ENCODE assay signal across 8 cellular contexts in genomic region chr12:26271889-26272492, GRCh38.
DNase-seq lines count a peak whose midpoint lies in the region; ATAC-seq, FAIRE-seq and TF ChIP-seq lines count a peak whose summit lies in the region.
"Had no signal": no experiment of that assay in that cellular context is flagged by ENCODE, and none has a peak within 500 bp of the region (broad histone marks: within the 10 kb centered on the region; RNA-seq: fewer than 3 reads in every experiment).

No MANE protein-coding gene starts in this region.

- TF ChIP-seq RAD21 in GM12878 (IDR thresholded peaks at IDR 0.05; ENCODE audit: insufficient read depth, low read depth, low read length): no peak

- WGBS in GM12878 (ENCODE audit: insufficient coverage, insufficient replicate concordance, low lambda C conversion rate, missing lambda C conversion rate): 25% methylated on average over 14 of the region's 14 CpGs

- H3K27ac ChIP-seq in GM12878 (ENCODE audit: control insufficient read depth, insufficient read depth) (peak overlapping the region; percentile 59), thoracic aorta (no peak overlapping the region)
- no peak overlapping the region for H3K27ac ChIP-seq in CD4-positive, alpha-beta memory T cell (ENCODE audit: low read depth, low read length)

- peaks cover 44% of the 10 kb centered on the region for H3K4me1 ChIP-seq in GM12878 (ENCODE audit: control insufficient read depth, insufficient read depth, low read length)
- H3K4me1 ChIP-seq in thoracic aorta (ENCODE audit: control insufficient read depth in 1 of 2, low read depth in 2 of 2): peaks cover 21 to 54% of the 10 kb centered on the region in 2 donors
- no peaks in the 10 kb centered on the region for H3K4me1 ChIP-seq in CD4-positive, alpha-beta memory T cell (ENCODE audit: insufficient read depth, low read length)

- FAIRE-seq in GM12878 (lab: Jason Lieb, UNC): peak; percentile 13

- in situ Hi-C loops in GM12878 (cut with MboI): no loop called here

- POLR2A ChIA-PET in GM12878 (lab: Charles Lee): interaction anchor here (0.5 to 6.6 kb wide), 8 partner anchors 12 to 273 kb away, joined by 3 to 41 read pairs (median 4); no protein-coding TSS in a partner anchor
- POLR2A ChIA-PET in CD4-positive, alpha-beta memory T cell (lab: Charles Lee; ENCODE audit: partially characterized antibody): no interaction called here

- H3K4me1 Mint-ChIP-seq in CD4-positive, alpha-beta memory T cell: peaks cover 0 to 9% (median 6%) of the 10 kb centered on the region in 4 donors

- H4K20me1 ChIP-seq in GM12878 (ENCODE audit: control insufficient read depth, insufficient read depth): no peaks in the 10 kb centered on the region

- H3K9me3 ChIP-seq in GM12878 (replicated peaks; ENCODE audit: control insufficient read depth, insufficient read depth, low read length): no peaks in the 10 kb centered on the region
- H3K9me3 ChIP-seq in thoracic aorta: no peaks in the 10 kb centered on the region
- no peaks in the 10 kb centered on the region for H3K9me3 ChIP-seq in CD4-positive, alpha-beta memory T cell (ENCODE audit: control insufficient read depth in 1 of 2, low read length in 2 of 2)

- no peak overlapping the region for H3K27ac Mint-ChIP-seq in CD4-positive, alpha-beta memory T cell
- H3K27ac Mint-ChIP-seq: activated B cell treated with CpG ODN at 0.5 μM for 24 hours had no signal

- no peaks in the 10 kb centered on the region for H3K36me3 ChIP-seq in GM12878 (ENCODE audit: control insufficient read depth in 2 of 2, insufficient read depth in 2 of 2, low read length in 1 of 2)
- H3K36me3 ChIP-seq in thoracic aorta: no peaks in the 10 kb centered on the region
- no peaks in the 10 kb centered on the region for H3K36me3 ChIP-seq in CD4-positive, alpha-beta memory T cell (ENCODE audit: insufficient read depth, low read length)

- H2AFZ ChIP-seq in GM12878 (ENCODE audit: control insufficient read depth, low read depth, low read length): peak overlapping the region; percentile 63

- no peaks in the 10 kb centered on the region for H3K36me3 Mint-ChIP-seq in CD4-positive, alpha-beta memory T cell

- intact Hi-C loops in GM12878 (cut with micrococcal nuclease; ENCODE audit: unreplicated experiment): loop anchor here (2.0 to 5.0 kb wide), 2 partner anchors 115 to 150 kb away; no protein-coding TSS in a partner anchor
- intact Hi-C loops in CD4-positive, alpha-beta memory T cell (cut with micrococcal nuclease): no loop called here

- ATAC-seq in HG02798 (IDR thresholded peaks at IDR 0.05; ENCODE audit: poor library complexity, unreplicated experiment) (peak; percentile 27), GM12878 (peak; percentile 53), thoracic aorta (ENCODE audit: insufficient number of reproducible peaks, low FRiP score, low read depth) (no peak), GM18498 (IDR thresholded peaks at IDR 0.05; ENCODE audit: unreplicated experiment) (no peak)

- no peaks in the 10 kb centered on the region for H3K79me2 ChIP-seq in GM12878 (ENCODE audit: control insufficient read depth, insufficient read depth, low read length)

- CTCF ChIA-PET in GM12878 (lab: Yijun Ruan, JAX): interaction anchor here (0.8 to 6.9 kb wide), 11 partner anchors 12 to 153 kb away, joined by 3 to 46 read pairs (median 4); partner anchors contain the start of genes BHLHE41 and SSPN
- CTCF ChIA-PET in CD4-positive, alpha-beta memory T cell (lab: Charles Lee; ENCODE audit: partially characterized antibody): no interaction called here

- H3K27me3 ChIP-seq in GM12878 (replicated peaks in 1 of 2; ENCODE audit: control insufficient read depth in 2 of 2, insufficient read depth in 2 of 2, low read length in 1 of 2): no peaks in the 10 kb centered on the region; a peak in 1 of 4 replicates
- H3K27me3 ChIP-seq in thoracic aorta (replicated peaks; ENCODE audit: insufficient read depth): no peaks in the 10 kb centered on the region
- no peaks in the 10 kb centered on the region for H3K27me3 ChIP-seq in CD4-positive, alpha-beta memory T cell (ENCODE audit: insufficient read depth, low read length)

- peak overlapping the region; percentile 49 for H3K4me2 ChIP-seq in GM12878 (ENCODE audit: control insufficient read depth, insufficient read depth)

- no peak for TF ChIP-seq POLR2A in GM12878 (IDR thresholded peaks at IDR 0.05; ENCODE audit: low read depth, low read length)

- BruUV-seq in GM12878 (replicated peaks; lab: Mats Ljungman, UMichigan): no TSS peak

- H3K9me3 Mint-ChIP-seq in CD4-positive, alpha-beta memory T cell: no peaks in the 10 kb centered on the region
- H3K9me3 Mint-ChIP-seq: activated B cell treated with CpG ODN at 0.5 μM for 24 hours had no signal

- RAD21 ChIA-PET in GM12878 (lab: Charles Lee; ENCODE audit: unreplicated experiment): interaction anchor here (0.8 to 9.6 kb wide), 15 partner anchors 19 to 175 kb away, joined by 3 to 111 read pairs (median 4); partner anchors contain the start of gene BHLHE41

- TF ChIP-seq CTCF in GM12878 (IDR thresholded peaks at IDR 0.05 in 2 of 3, conservative IDR thresholded peaks at IDR 0.05 in 1 of 3; ENCODE audit: control insufficient read depth in 2 of 3, extremely low read depth in 1 of 3, insufficient read depth in 1 of 3, low read depth in 3 of 3, low read length in 3 of 3) (no peak), thoracic aorta (IDR thresholded peaks at IDR 0.05) (no peak)

- H3K27me3 Mint-ChIP-seq in CD4-positive, alpha-beta memory T cell: peaks cover 0 to 4% of the 10 kb centered on the region in 2 donors
- H3K27me3 Mint-ChIP-seq: activated B cell treated with CpG ODN at 0.5 μM for 24 hours had no signal

- no peak overlapping the region for H3K4me3 ChIP-seq in GM12878
- peak overlapping the region; percentile 5 for H3K4me3 ChIP-seq in thoracic aorta
- H3K4me3 ChIP-seq in CD4-positive, alpha-beta memory T cell (ENCODE audit: low read length in 2 of 2): no peak overlapping the region

- H3K4me3 Mint-ChIP-seq in CD4-positive, alpha-beta memory T cell: no peak overlapping the region
- H3K4me3 Mint-ChIP-seq: activated B cell treated with CpG ODN at 0.5 μM for 24 hours had no signal

- DNase-seq in GM12878 (ENCODE audit: low read depth, low spot score) (peak; percentile 69), left kidney (ENCODE audit: low read depth, low spot score) (peak; percentile 66), thoracic aorta (ENCODE audit: low spot score) (peak; percentile 32), NCI-H146 treated with DMSO at 0.1 percent for 48 hours (lab: John Stamatoyannopoulos, UW; ENCODE audit: unreplicated experiment) (no peak)
- DNase-seq in CD4-positive, alpha-beta memory T cell: no peak
- DNase-seq: activated B cell treated with CpG ODN at 0.5 μM for 24 hours had no signal

- no peak overlapping the region for H3K9ac ChIP-seq in GM12878 (ENCODE audit: control insufficient read depth, insufficient read depth, low read length)

- TF ChIP-seq EP300 in GM12878 (IDR thresholded peaks at IDR 0.05; ENCODE audit: borderline replicate concordance in 1 of 2, control insufficient read depth in 1 of 2, low read depth in 2 of 2, low read length in 2 of 2): peak in 1 of 2 experiments; percentile 62; a peak in 1 of 4 replicates

- SMC1A ChIA-PET in GM12878 (lab: Charles Lee; ENCODE audit: uncharacterized antibody, unreplicated experiment): interaction anchor here (0.5 to 11.8 kb wide), 29 partner anchors 8 to 251 kb away, joined by 3 to 203 read pairs (median 5); partner anchors contain the start of gene BHLHE41

TF ChIP-seq in GM12878, 131 proteins besides CTCF, POLR2A, EP300 and RAD21 (continues in another document):
- peak; percentile 4; the same call in 1 of the 2 replicates for TF ChIP-seq SMC3 (IDR thresholded peaks at IDR 0.05; ENCODE audit: borderline replicate concordance, low read length)
- no peak for TF ChIP-seq ZNF274 (IDR thresholded peaks at IDR 0.05; ENCODE audit: insufficient read depth, insufficient read length)
- TF ChIP-seq SIX5 (IDR thresholded peaks at IDR 0.05; ENCODE audit: low read depth, low read length, severe bottlenecking): no peak
- 0 out of 2 replicates have a peak, but pooled peaks have one; percentile 25 for TF ChIP-seq POLR2AphosphoS5 (IDR thresholded peaks at IDR 0.05; ENCODE audit: low read length)
- no peak for TF ChIP-seq NR2F1 (conservative IDR thresholded peaks at IDR 0.05)
- TF ChIP-seq BACH1 (IDR thresholded peaks at IDR 0.05; ENCODE audit: borderline replicate concordance): no peak
- no peak for TF ChIP-seq NFXL1 (IDR thresholded peaks at IDR 0.05; ENCODE audit: borderline replicate concordance)
- TF ChIP-seq FOXK2 (IDR thresholded peaks at IDR 0.05): no peak
- TF ChIP-seq PAX5 (IDR thresholded peaks at IDR 0.05; ENCODE audit: borderline replicate concordance, low read depth, low read length): no peak
- TF ChIP-seq PML (IDR thresholded peaks at IDR 0.05; ENCODE audit: low read length): no peak
- no peak for TF ChIP-seq ZBTB11 (CRISPR knock-in tag; IDR thresholded peaks at IDR 0.05)

Comparison
In these comparisons a context has a peak if more than half of its experiments do, and no peak if none do; other contexts are left out.
1. ATAC-seq: peak in HG02798 (single experiment) and GM12878 (single experiment); none in thoracic aorta (single experiment) and GM18498 (single experiment).
2. DNase-seq: peak in GM12878 (single experiment), left kidney (single experiment) and thoracic aorta (single experiment); none in NCI-H146 treated with DMSO at 0.1 percent for 48 hours (single experiment) and CD4-positive, alpha-beta memory T cell (0 of 5).